ENCODE assay signal across 31 cellular contexts in the genomic region with DNA sequence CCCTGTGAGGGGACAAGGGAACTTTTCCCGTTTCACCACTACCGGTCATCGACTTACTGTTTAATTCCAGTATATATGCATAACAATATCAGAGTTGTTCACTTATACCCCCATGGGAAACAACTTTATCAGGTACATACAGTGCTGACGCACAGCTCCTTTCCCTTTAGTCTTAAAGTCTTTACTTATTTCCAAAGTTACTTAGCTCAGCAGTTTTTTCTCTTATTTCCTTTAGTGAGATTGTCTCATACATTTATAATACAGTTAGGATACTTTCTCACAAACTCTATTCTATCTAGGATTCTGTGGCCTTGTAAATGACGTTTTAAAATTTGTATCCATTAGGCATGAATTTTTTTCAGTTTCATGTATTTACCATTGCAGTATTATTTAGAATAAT.
"Had no signal": no experiment of that assay in that cellular context is flagged by ENCODE, and none has a peak within 500 bp of the region (broad histone marks: within the 10 kb centered on the region; RNA-seq: fewer than 3 reads in every experiment).

No MANE protein-coding gene starts in this region.

- ATAC-seq: naive thymus-derived CD8-positive, alpha-beta T cell; natural killer cell treated with Interleukin-12 subunit alpha and Interleukin-12 subunit beta and Interleukin-15 and Interleukin-18, amount 100 ng/mL, for 72 hours; psoas muscle; right cardiac atrium; sciatic nerve; stimulated activated memory B cell treated with anti-CD40 and anti-IgM and Interleukin-4, amounts not matched to agents 10 μg/mL and 1 μg/mL and 100 μg/mL, for 72 hours; stimulated activated naive CD8-positive, alpha-beta T cell treated with anti-CD3 and anti-CD28 coated beads, Interleukin-15, amount 100 ng/mL, for 72 hours; stimulated activated naive CD8-positive, alpha-beta T cell treated with anti-CD3 and anti-CD28 coated beads, Interleukin-15, Interleukin-2, amounts not matched to agents 100 U/mL and 50 U/mL, for 24 hours had no signal

- H3K9ac ChIP-seq: parathyroid adenoma had no signal

- H3K27me3 Mint-ChIP-seq: naive thymus-derived CD8-positive, alpha-beta T cell; natural killer cell treated with Interleukin-12 subunit alpha and Interleukin-12 subunit beta and Interleukin-15 and Interleukin-18, amount 100 ng/mL, for 72 hours; progenitor cell of endocrine pancreas; stimulated activated memory B cell treated with anti-CD40 and anti-IgM and Interleukin-4, amounts not matched to agents 10 μg/mL and 1 μg/mL and 100 μg/mL, for 72 hours; stimulated activated naive CD8-positive, alpha-beta T cell treated with anti-CD3 and anti-CD28 coated beads, Interleukin-15, amount 100 ng/mL, for 72 hours had no signal

- H3K36me3 ChIP-seq: ovary, spleen, suprapubic skin, tibial artery, transverse colon, upper lobe of left lung, vagina had no signal

- FAIRE-seq: urothelium cell line had no signal

- H3K9me3 ChIP-seq: ovary, psoas muscle, suprapubic skin, testis, tibial artery, transverse colon, upper lobe of left lung, vagina had no signal

- H3K4me3 Mint-ChIP-seq: naive thymus-derived CD8-positive, alpha-beta T cell; natural killer cell treated with Interleukin-12 subunit alpha and Interleukin-12 subunit beta and Interleukin-15 and Interleukin-18, amount 100 ng/mL, for 72 hours; nephron progenitor cell; neural crest cell; stimulated activated memory B cell treated with anti-CD40 and anti-IgM and Interleukin-4, amounts not matched to agents 10 μg/mL and 1 μg/mL and 100 μg/mL, for 72 hours; stimulated activated naive CD8-positive, alpha-beta T cell treated with anti-CD3 and anti-CD28 coated beads, Interleukin-15, amount 100 ng/mL, for 72 hours had no signal

- DNase-seq: naive thymus-derived CD8-positive, alpha-beta T cell; nephron progenitor cell; occipital lobe; ovary; psoas muscle; right cardiac atrium; stimulated activated CD4-positive, alpha-beta T cell treated with anti-CD3 and anti-CD28 coated beads, Interleukin-12 subunit alpha, Interleukin-12 subunit beta, amount 100 ng/mL, for 4 hours; stimulated activated CD4-positive, alpha-beta T cell treated with anti-CD3 and anti-CD28 coated beads, Interleukin-1b, Interleukin-23, amount 100 ng/mL, for 48 hours; stimulated activated CD4-positive, alpha-beta T cell treated with anti-CD3 and anti-CD28 coated beads, Interleukin-4, amount 100 ng/mL, for 1 hour; stimulated activated CD4-positive, alpha-beta T cell treated with anti-CD3 and anti-CD28 coated beads, Interleukin-4, amount 100 ng/mL, for 4 hours; stimulated activated CD8-positive, alpha-beta memory T cell treated with anti-CD3 and anti-CD28 coated beads, Interleukin-4, amount 100 ng/mL, for 48 hours; stimulated activated naive CD4-positive, alpha-beta T cell; stimulated activated naive CD8-positive, alpha-beta T cell treated with anti-CD3 and anti-CD28 coated beads, Interleukin-15, amount 100 ng/mL, for 72 hours; stimulated activated naive CD8-positive, alpha-beta T cell treated with anti-CD3 and anti-CD28 coated beads, Interleukin-15, Interleukin-2, amounts not matched to agents 100 U/mL and 50 U/mL, for 24 hours; substantia nigra; testis; tibial artery; transverse colon had no signal

- H3K4me1 ChIP-seq: parathyroid adenoma, psoas muscle, spleen, suprapubic skin, testis, tibial artery, transverse colon, upper lobe of left lung, vagina had no signal

- H3K27ac Mint-ChIP-seq: naive thymus-derived CD8-positive, alpha-beta T cell; natural killer cell treated with Interleukin-12 subunit alpha and Interleukin-12 subunit beta and Interleukin-15 and Interleukin-18, amount 100 ng/mL, for 72 hours; nephron progenitor cell; progenitor cell of endocrine pancreas; stimulated activated memory B cell treated with anti-CD40 and anti-IgM and Interleukin-4, amounts not matched to agents 10 μg/mL and 1 μg/mL and 100 μg/mL, for 72 hours; stimulated activated naive CD8-positive, alpha-beta T cell treated with anti-CD3 and anti-CD28 coated beads, Interleukin-15, amount 100 ng/mL, for 72 hours had no signal

- H3K27ac ChIP-seq: ovary, parathyroid adenoma, psoas muscle, skin epidermis, spleen, suprapubic skin, testis, tibial artery, transverse colon, upper lobe of left lung, vagina had no signal

- H3K4me2 ChIP-seq: smooth muscle cell had no signal

- H3K27me3 ChIP-seq: ovary, spleen, suprapubic skin, testis, tibial artery, transverse colon, upper lobe of left lung, vagina had no signal

- H3K4me3 ChIP-seq: ovary, psoas muscle, skin epidermis, smooth muscle cell, spleen, suprapubic skin, tibial artery, transverse colon, upper lobe of left lung, vagina had no signal

- H3K79me2 ChIP-seq: parathyroid adenoma had no signal

- H3K4me1 Mint-ChIP-seq: naive thymus-derived CD8-positive, alpha-beta T cell; nephron progenitor cell; stimulated activated memory B cell treated with anti-CD40 and anti-IgM and Interleukin-4, amounts not matched to agents 10 μg/mL and 1 μg/mL and 100 μg/mL, for 72 hours; stimulated activated naive CD8-positive, alpha-beta T cell treated with anti-CD3 and anti-CD28 coated beads, Interleukin-15, amount 100 ng/mL, for 72 hours had no signal

- H2AFZ ChIP-seq: parathyroid adenoma had no signal

- H3K9me3 Mint-ChIP-seq: nephron progenitor cell; neural crest cell; stimulated activated memory B cell treated with anti-CD40 and anti-IgM and Interleukin-4, amounts not matched to agents 10 μg/mL and 1 μg/mL and 100 μg/mL, for 72 hours had no signal

- H3K36me3 Mint-ChIP-seq: naive thymus-derived CD8-positive, alpha-beta T cell; natural killer cell treated with Interleukin-12 subunit alpha and Interleukin-12 subunit beta and Interleukin-15 and Interleukin-18, amount 100 ng/mL, for 72 hours; stimulated activated memory B cell treated with anti-CD40 and anti-IgM and Interleukin-4, amounts not matched to agents 10 μg/mL and 1 μg/mL and 100 μg/mL, for 72 hours had no signal
